8 cellular contexts compared by ENCODE assay signal in the genomic region with DNA sequence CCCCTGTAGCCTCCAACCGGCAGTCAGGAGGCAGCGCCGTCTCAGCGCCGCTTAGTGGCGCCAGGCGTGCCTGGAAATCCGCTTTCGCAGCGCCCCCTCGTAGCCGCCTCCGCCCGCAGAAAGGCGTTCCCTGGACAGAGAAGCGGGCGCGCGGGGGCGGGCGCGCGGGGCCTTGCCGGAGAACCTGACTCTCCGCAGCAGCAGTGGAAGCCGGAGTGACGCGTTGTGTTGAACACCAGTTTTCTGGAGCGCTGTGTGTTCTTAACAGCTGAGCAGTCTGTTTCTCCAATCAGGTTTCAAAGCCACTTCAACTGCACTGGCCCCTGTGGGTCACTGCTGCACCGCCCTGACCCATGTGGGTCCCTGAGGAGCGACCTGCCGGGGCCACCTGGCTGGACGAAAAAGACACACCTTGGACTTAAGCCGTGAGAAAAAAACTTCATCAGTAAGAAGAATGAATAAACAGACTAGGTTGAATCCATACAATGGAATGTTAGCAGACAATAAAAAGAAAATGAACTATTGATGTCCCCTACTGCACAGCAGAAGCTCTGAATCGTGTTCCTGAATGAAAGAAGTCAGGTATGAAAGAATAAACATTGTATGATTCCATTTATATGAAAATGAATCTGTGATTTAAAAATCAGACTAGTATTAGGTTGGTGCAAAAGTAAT. TPM values are rescaled to one million over a fixed set of nuclear protein-coding genes. Genes with fewer than 3 reads are reported as not detected.
DNase-seq lines count a peak whose midpoint lies in the region; ATAC-seq, FAIRE-seq and TF ChIP-seq lines count a peak whose summit lies in the region.
"Not testable (repeated sequence)": the region's sequence is repeated elsewhere in the genome, so short reads cannot be mapped to it uniquely, and the experiment has no call there.

No MANE protein-coding gene starts in this region.

- POLR2A ChIA-PET in Caco-2 (lab: Charles Lee): not testable (repeated sequence)

- H3K36me3 ChIP-seq in Caco-2 (ENCODE audit: control insufficient read depth, insufficient read depth, low read length); esophagus muscularis mucosa; parathyroid adenoma (ENCODE audit: control insufficient read depth, insufficient read depth, low read length); tibial artery: not testable (repeated sequence)

- H3K4me3 ChIP-seq in Caco-2 (ENCODE audit: low read depth, low read length): peak overlapping the region; percentile 23
- H3K4me3 ChIP-seq in esophagus muscularis mucosa: peak overlapping the region; percentile 42 to 53 (median 44)
- H3K4me3 ChIP-seq in parathyroid adenoma (ENCODE audit: low read depth, low read length): peak overlapping the region; percentile 47
- H3K4me3 ChIP-seq in tibial artery: peak overlapping the region; percentile 32 to 44

- peak overlapping the region; percentile 82 for H3K4me3 Mint-ChIP-seq in Caco-2 (ENCODE audit: unreplicated experiment)

- TF ChIP-seq EP300 in esophagus muscularis mucosa (IDR thresholded peaks at IDR 0.05): not testable (repeated sequence)

- TF ChIP-seq CTCF in Caco-2 (IDR thresholded peaks at IDR 0.05; ENCODE audit: insufficient read depth in 1 of 2, low read depth in 1 of 2, low read length in 1 of 2, severe bottlenecking in 1 of 2, unreplicated experiment in 1 of 2); parathyroid adenoma (IDR thresholded peaks at IDR 0.05); tibial artery (IDR thresholded peaks at IDR 0.05): not testable (repeated sequence)
- TF ChIP-seq CTCF in esophagus muscularis mucosa (IDR thresholded peaks at IDR 0.05): peak in 1 of 3 experiments; percentile 19

- CTCF ChIA-PET in Caco-2 (lab: Charles Lee): not testable (repeated sequence)

- peak; percentile 43 for ATAC-seq in HG02981 (IDR thresholded peaks at IDR 0.05; ENCODE audit: unreplicated experiment)

- peak; percentile 83 for FAIRE-seq in RCC 7860 (lab: Jason Lieb, UNC)

- DNase-seq in Caco-2 (peak; percentile 87 to 89), RCC 7860 (ENCODE audit: low spot score) (peak; percentile 65), amniotic epithelial cell (ENCODE audit: low read depth) (peak; percentile 62), kidney tubule cell (ENCODE audit: low spot score) (peak; percentile 48)
- not testable (repeated sequence) for DNase-seq in esophagus muscularis mucosa (ENCODE audit: extremely low spot score); tibial artery

- H3K79me2 ChIP-seq in parathyroid adenoma: not testable (repeated sequence)

- TF ChIP-seq POLR2A in esophagus muscularis mucosa (IDR thresholded peaks at IDR 0.05; ENCODE audit: low read depth): not testable (repeated sequence)

- H3K27me3 Mint-ChIP-seq in Caco-2 (ENCODE audit: insufficient read depth, unreplicated experiment): not testable (repeated sequence)

- peak overlapping the region in 2 of 4 donors; percentile 58 to 62 for H3K27ac ChIP-seq in esophagus muscularis mucosa (replicated peaks in 1 of 4)
- H3K27ac ChIP-seq in parathyroid adenoma, tibial artery: not testable (repeated sequence)

- H3K4me1 Mint-ChIP-seq in Caco-2 (ENCODE audit: low read depth, unreplicated experiment): not testable (repeated sequence)

- peak overlapping the region; percentile 81 for H2AFZ ChIP-seq in parathyroid adenoma

- not testable (repeated sequence) for H3K9ac ChIP-seq in parathyroid adenoma

- H3K36me3 Mint-ChIP-seq in Caco-2 (ENCODE audit: insufficient read depth, unreplicated experiment): peaks cover 13% of the 10 kb centered on the region

- peak overlapping the region; percentile 88 for H3K27ac Mint-ChIP-seq in Caco-2 (ENCODE audit: unreplicated experiment)

- not testable (repeated sequence) for H3K9me3 Mint-ChIP-seq in Caco-2 (ENCODE audit: unreplicated experiment)

- not testable (repeated sequence) for BruUV-seq in Caco-2 (replicated peaks; lab: Mats Ljungman, UMichigan)

- 6% methylated on average over 6 of the region's 35 CpGs for WGBS in esophagus muscularis mucosa

- H3K9me3 ChIP-seq in Caco-2; esophagus muscularis mucosa; parathyroid adenoma (ENCODE audit: control insufficient read depth, low read length); tibial artery: not testable (repeated sequence)

- peak overlapping the region; percentile 52 for H3K4me2 ChIP-seq in parathyroid adenoma (ENCODE audit: low read length)

- H3K27me3 ChIP-seq in Caco-2 (replicated peaks; ENCODE audit: control insufficient read depth, insufficient read depth, low read length); esophagus muscularis mucosa; parathyroid adenoma (ENCODE audit: control insufficient read depth, insufficient read depth, low read length); tibial artery: not testable (repeated sequence)

- H3K4me1 ChIP-seq in Caco-2, esophagus muscularis mucosa, parathyroid adenoma, tibial artery: not testable (repeated sequence)

- intact Hi-C loops in Caco-2 (cut with micrococcal nuclease; ENCODE audit: unreplicated experiment); esophagus muscularis mucosa (cut with DNase I); tibial artery (cut with DNase I; ENCODE audit: low total_unique reads): not testable (repeated sequence)

RNA-seq across cellular contexts. Expression of a gene that starts 22.8 kb away (rescaled TPM):
- 8.7 and 17.4 TPM in 2 replicates for total RNA-seq in Caco-2 (2022)
- under 1 TPM in 1 of 4 donors, not detected in 3; 0.50 TPM for total RNA-seq in esophagus muscularis mucosa
